Comparison of ENCODE assay signal across 12 cellular contexts in genomic region chr7:10706875-10707493, GRCh38.
DNase-seq lines count a peak whose midpoint lies in the region; ATAC-seq and TF ChIP-seq lines count a peak whose summit lies in the region.
"Had no signal": no experiment of that assay in that cellular context is flagged by ENCODE, and none has a peak within 500 bp of the region (broad histone marks: within the 10 kb centered on the region; RNA-seq: fewer than 3 reads in every experiment).

No MANE protein-coding gene starts in this region.

- no peak for DNase-seq in epidermal melanocyte (ENCODE audit: insufficient read length, low spot score)
- no peak for DNase-seq in NK-92 treated with Interleukin-12 subunit alpha and Interleukin-12 subunit beta, amount 100 ng/mL, for 24 hours (lab: John Stamatoyannopoulos, UW)
- no peak for DNase-seq in foreskin fibroblast
- no peak for DNase-seq in NCI-H524 treated with DMSO at 0.1 percent for 48 hours (lab: John Stamatoyannopoulos, UW)
- DNase-seq: CD4-positive, CD25-positive, alpha-beta regulatory T cell; kidney glomerular epithelial cell; NCI-H510A treated with DMSO at 0.1 percent for 48 hours; trophoblast cell had no signal

- no peaks in the 10 kb centered on the region for H3K79me2 ChIP-seq in Loucy (ENCODE audit: insufficient read depth, low read length)

- no peaks in the 10 kb centered on the region for H3K9me2 ChIP-seq in Loucy (replicated peaks; ENCODE audit: low read depth, low read length)

- no peak overlapping the region for H2AFZ ChIP-seq in Loucy (ENCODE audit: low read length)

- TF ChIP-seq CTCF in Loucy (conservative IDR thresholded peaks at IDR 0.05; ENCODE audit: low read length): no peak
- TF ChIP-seq CTCF in foreskin fibroblast (IDR thresholded peaks at IDR 0.05; ENCODE audit: low read depth, low read length): no peak

- H3K4me1 ChIP-seq in Loucy (ENCODE audit: insufficient read depth, low read length, poor library complexity, severe bottlenecking): peaks cover 36% of the 10 kb centered on the region

- H4K20me1 ChIP-seq in Loucy (ENCODE audit: insufficient read depth, low read length, poor library complexity, severe bottlenecking): no peaks in the 10 kb centered on the region

- peaks cover 16% of the 10 kb centered on the region for H3F3A ChIP-seq in Loucy (ENCODE audit: low read depth)

- H3K4me2 ChIP-seq in Loucy (ENCODE audit: low read depth, low read length, poor library complexity, severe bottlenecking): peak overlapping the region; percentile 61

- H3K27me3 ChIP-seq in Loucy (ENCODE audit: insufficient read depth, low read length, poor library complexity, severe bottlenecking): no peaks in the 10 kb centered on the region

- peak; percentile 100 for ATAC-seq in GM18502 (IDR thresholded peaks at IDR 0.05; ENCODE audit: poor library complexity, unreplicated experiment)
- ATAC-seq in GM19468 (IDR thresholded peaks at IDR 0.05; ENCODE audit: extremely low read depth, unreplicated experiment): peak; percentile 100
- peak; percentile 99 for ATAC-seq in HG02943 (IDR thresholded peaks at IDR 0.05; ENCODE audit: low read depth, unreplicated experiment)

- H3K9ac ChIP-seq in Loucy (ENCODE audit: low read depth, low read length, poor library complexity, severe bottlenecking): peak overlapping the region; percentile 35

- H3K4me3 ChIP-seq in Loucy (ENCODE audit: low read length, poor library complexity, severe bottlenecking): peak overlapping the region; percentile 43
- H3K4me3 ChIP-seq in foreskin fibroblast (ENCODE audit: low read depth in 1 of 2, low read length in 2 of 2): no peak overlapping the region

- H3K36me3 ChIP-seq in Loucy (ENCODE audit: insufficient read depth, low read length): no peaks in the 10 kb centered on the region

- no peaks in the 10 kb centered on the region for H3K9me3 ChIP-seq in Loucy (ENCODE audit: insufficient read depth, low read depth, low read length)
